In the genomic region with DNA sequence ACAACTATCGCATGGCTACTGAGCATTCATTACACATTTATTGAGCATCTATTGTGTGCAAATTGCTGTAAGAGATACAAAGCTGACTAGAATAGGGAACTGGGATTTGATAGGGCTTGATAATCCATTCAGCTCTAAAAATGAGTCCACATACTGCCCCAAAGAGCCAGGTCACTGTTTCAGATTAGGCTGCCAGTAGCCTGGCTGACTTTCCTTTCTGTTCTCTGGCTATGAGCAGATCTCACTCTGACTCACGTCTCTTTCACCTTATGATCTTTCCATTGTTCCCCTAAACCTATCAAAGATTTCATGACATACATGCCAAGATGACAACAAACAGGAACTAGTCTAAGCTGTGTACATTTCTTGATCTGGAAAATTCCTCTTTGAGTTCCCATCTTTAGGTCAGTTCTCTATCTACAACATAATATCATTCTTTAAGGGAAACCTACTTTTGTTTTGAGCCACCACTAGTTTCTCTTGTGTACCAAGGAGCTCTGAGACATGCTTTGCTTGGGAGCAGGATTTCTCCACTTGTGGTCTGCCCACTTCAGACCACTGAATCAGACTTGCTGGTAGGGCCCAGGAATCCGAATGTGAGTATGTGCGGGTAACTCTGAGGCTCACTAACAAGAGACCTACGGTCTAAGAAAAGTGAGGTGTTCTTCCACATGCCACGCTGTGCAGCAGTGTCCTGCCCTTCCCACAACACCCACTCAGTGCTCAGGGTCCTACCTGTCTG, we compare ENCODE assay signal across 11 cellular contexts. TPM values are rescaled to one million over a fixed set of nuclear protein-coding genes. Genes with fewer than 3 reads are reported as not detected.
DNase-seq lines count a peak whose midpoint lies in the region; ATAC-seq, FAIRE-seq and TF ChIP-seq lines count a peak whose summit lies in the region.
"Had no signal": no experiment of that assay in that cellular context is flagged by ENCODE, and none has a peak within 500 bp of the region (broad histone marks: within the 10 kb centered on the region; RNA-seq: fewer than 3 reads in every experiment).

No MANE protein-coding gene starts in this region.

- POLR2A ChIA-PET in A549 (lab: Yijun Ruan, JAX): no interaction called here

- TF ChIP-seq CTCF in A549 (IDR thresholded peaks at IDR 0.05) (no peak), Calu3 (IDR thresholded peaks at IDR 0.05; ENCODE audit: unreplicated experiment) (no peak)

- no peak for TF ChIP-seq RAD21 in A549 (conservative IDR thresholded peaks at IDR 0.05 in 1 of 2, IDR thresholded peaks at IDR 0.05 in 1 of 2)

- WGBS in A549 (ENCODE audit: missing lambda C conversion rate): 91% methylated on average over 6 of the region's 6 CpGs

- no peaks in the 10 kb centered on the region for H3K36me3 ChIP-seq in H7 (replicated peaks; ENCODE audit: control insufficient read depth, insufficient read depth, low read length)

- intact Hi-C loops in Calu3 (cut with micrococcal nuclease; ENCODE audit: unreplicated experiment): no loop called here

- H3K9me3 Mint-ChIP-seq in Calu3 (ENCODE audit: low read depth, unreplicated experiment): no peaks in the 10 kb centered on the region

- no peaks in the 10 kb centered on the region for H3K27me3 ChIP-seq in H7 (ENCODE audit: control insufficient read depth, insufficient read depth, low read length)

- H3K4me3 Mint-ChIP-seq in Calu3 (ENCODE audit: low read depth, unreplicated experiment): no peak overlapping the region

- no peak for TF ChIP-seq POLR2A in A549 (IDR thresholded peaks at IDR 0.05; ENCODE audit: low read length)

- H3K27ac Mint-ChIP-seq in Calu3 (ENCODE audit: unreplicated experiment): no peak overlapping the region

- peak; percentile 28 for FAIRE-seq in A549 (lab: Jason Lieb, UNC)
- FAIRE-seq: D721Med had no signal

- BruUV-seq in Calu3 (replicated peaks; lab: Mats Ljungman, UMichigan): no TSS peak

- H3K4me2 ChIP-seq in A549: no peak overlapping the region

- H3K4me3 ChIP-seq in A549 (no peak overlapping the region), H7 (ENCODE audit: insufficient read depth, low read depth, low read length) (no peak overlapping the region)
- H3K4me3 ChIP-seq: lower lobe of right lung had no signal

- ATAC-seq in A549: no peak
- ATAC-seq in GM18873 (IDR thresholded peaks at IDR 0.05; ENCODE audit: low FRiP score, unreplicated experiment): peak; percentile 38
- ATAC-seq: HCT116, lower lobe of right lung had no signal

- no peaks in the 10 kb centered on the region for H3K9me3 ChIP-seq in A549
- H3K9me3 ChIP-seq: lower lobe of right lung had no signal

- no peaks in the 10 kb centered on the region for H3K4me1 Mint-ChIP-seq in Calu3 (ENCODE audit: low read depth, unreplicated experiment)

- H3K4me1 ChIP-seq in A549: peaks cover 29% of the 10 kb centered on the region

- no peaks in the 10 kb centered on the region for H3K27me3 Mint-ChIP-seq in Calu3 (ENCODE audit: unreplicated experiment)

- H3K36me3 Mint-ChIP-seq in Calu3 (ENCODE audit: insufficient read depth, unreplicated experiment): peaks cover 23% of the 10 kb centered on the region

- DNase-seq in A549 (ENCODE audit: low read depth in 1 of 2, low spot score in 1 of 2) (no peak), HS-5 (ENCODE audit: low read depth) (peak; percentile 30), dermis blood vessel endothelial cell (peak; percentile 92), cerebellar nuclear complex (lab: John Stamatoyannopoulos, UW) (no peak), Calu3 (no peak), NCI-H1436 treated with DMSO at 0.1 percent for 48 hours (lab: John Stamatoyannopoulos, UW) (no peak), H7 (no peak)
- DNase-seq: lower lobe of right lung had no signal

- CTCF ChIA-PET in A549 (lab: Yijun Ruan, JAX) (interaction anchor here (0.9 to 8.3 kb wide), 9 partner anchors 9 to 213 kb away, joined by 3 to 118 read pairs (median 5); a partner anchor contains a TSS), Calu3 (lab: Charles Lee) (no interaction called here)

- TF ChIP-seq EP300 in A549 (IDR thresholded peaks at IDR 0.05): no peak

- H3K27ac ChIP-seq in A549: no peak overlapping the region
- H3K27ac ChIP-seq: lower lobe of right lung had no signal

TF ChIP-seq in A549, 52 proteins besides CTCF, POLR2A, EP300 and RAD21 (continues in another document):
- no peak for TF ChIP-seq FOSL2 (IDR thresholded peaks at IDR 0.05)
- no peak for TF ChIP-seq FOSL2 (CRISPR knock-in tag; IDR thresholded peaks at IDR 0.05)
- TF ChIP-seq, protein P1, sequence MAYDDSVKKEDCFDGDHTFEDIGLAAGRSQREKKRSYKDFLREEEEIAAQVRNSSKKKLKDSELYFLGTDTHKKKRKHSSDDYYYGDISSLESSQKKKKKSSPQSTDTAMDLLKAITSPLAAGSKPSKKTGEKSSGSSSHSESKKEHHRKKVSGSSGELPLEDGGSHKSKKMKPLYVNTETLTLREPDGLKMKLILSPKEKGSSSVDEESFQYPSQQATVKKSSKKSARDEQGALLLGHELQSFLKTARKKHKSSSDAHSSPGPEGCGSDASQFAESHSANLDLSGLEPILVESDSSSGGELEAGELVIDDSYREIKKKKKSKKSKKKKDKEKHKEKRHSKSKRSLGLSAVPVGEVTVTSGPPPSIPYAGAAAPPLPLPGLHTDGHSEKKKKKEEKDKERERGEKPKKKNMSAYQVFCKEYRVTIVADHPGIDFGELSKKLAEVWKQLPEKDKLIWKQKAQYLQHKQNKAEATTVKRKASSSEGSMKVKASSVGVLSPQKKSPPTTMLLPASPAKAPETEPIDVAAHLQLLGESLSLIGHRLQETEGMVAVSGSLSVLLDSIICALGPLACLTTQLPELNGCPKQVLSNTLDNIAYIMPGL (CRISPR knock-in tag; IDR thresholded peaks at IDR 0.05; ENCODE audit: borderline replicate concordance): no peak
- no peak for TF ChIP-seq RNF2 (IDR thresholded peaks at IDR 0.05; ENCODE audit: borderline replicate concordance, low read depth)
- TF ChIP-seq HEYL (CRISPR knock-in tag; IDR thresholded peaks at IDR 0.05): no peak
- no peak for TF ChIP-seq ZSCAN20 (CRISPR knock-in tag; IDR thresholded peaks at IDR 0.05)
- no peak for TF ChIP-seq EHF (CRISPR knock-in tag; IDR thresholded peaks at IDR 0.05)
- no peak for TF ChIP-seq POLR2AphosphoS2 (conservative IDR thresholded peaks at IDR 0.05; ENCODE audit: low read length)
- TF ChIP-seq ZC3H11A (IDR thresholded peaks at IDR 0.05): no peak
- TF ChIP-seq, protein P2, sequence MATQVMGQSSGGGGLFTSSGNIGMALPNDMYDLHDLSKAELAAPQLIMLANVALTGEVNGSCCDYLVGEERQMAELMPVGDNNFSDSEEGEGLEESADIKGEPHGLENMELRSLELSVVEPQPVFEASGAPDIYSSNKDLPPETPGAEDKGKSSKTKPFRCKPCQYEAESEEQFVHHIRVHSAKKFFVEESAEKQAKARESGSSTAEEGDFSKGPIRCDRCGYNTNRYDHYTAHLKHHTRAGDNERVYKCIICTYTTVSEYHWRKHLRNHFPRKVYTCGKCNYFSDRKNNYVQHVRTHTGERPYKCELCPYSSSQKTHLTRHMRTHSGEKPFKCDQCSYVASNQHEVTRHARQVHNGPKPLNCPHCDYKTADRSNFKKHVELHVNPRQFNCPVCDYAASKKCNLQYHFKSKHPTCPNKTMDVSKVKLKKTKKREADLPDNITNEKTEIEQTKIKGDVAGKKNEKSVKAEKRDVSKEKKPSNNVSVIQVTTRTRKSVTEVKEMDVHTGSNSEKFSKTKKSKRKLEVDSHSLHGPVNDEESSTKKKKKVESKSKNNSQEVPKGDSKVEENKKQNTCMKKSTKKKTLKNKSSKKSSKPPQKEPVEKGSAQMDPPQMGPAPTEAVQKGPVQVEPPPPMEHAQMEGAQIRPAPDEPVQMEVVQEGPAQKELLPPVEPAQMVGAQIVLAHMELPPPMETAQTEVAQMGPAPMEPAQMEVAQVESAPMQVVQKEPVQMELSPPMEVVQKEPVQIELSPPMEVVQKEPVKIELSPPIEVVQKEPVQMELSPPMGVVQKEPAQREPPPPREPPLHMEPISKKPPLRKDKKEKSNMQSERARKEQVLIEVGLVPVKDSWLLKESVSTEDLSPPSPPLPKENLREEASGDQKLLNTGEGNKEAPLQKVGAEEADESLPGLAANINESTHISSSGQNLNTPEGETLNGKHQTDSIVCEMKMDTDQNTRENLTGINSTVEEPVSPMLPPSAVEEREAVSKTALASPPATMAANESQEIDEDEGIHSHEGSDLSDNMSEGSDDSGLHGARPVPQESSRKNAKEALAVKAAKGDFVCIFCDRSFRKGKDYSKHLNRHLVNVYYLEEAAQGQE (IDR thresholded peaks at IDR 0.05): no peak
- TF ChIP-seq, protein P3, sequence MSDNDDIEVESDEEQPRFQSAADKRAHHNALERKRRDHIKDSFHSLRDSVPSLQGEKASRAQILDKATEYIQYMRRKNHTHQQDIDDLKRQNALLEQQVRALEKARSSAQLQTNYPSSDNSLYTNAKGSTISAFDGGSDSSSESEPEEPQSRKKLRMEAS (IDR thresholded peaks at IDR 0.05): no peak
- no peak for TF ChIP-seq CEBPB (IDR thresholded peaks at IDR 0.05)
- TF ChIP-seq, protein P4, sequence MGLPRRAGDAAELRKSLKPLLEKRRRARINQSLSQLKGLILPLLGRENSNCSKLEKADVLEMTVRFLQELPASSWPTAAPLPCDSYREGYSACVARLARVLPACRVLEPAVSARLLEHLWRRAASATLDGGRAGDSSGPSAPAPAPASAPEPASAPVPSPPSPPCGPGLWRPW (IDR thresholded peaks at IDR 0.05): no peak
- TF ChIP-seq ZNF302 (CRISPR knock-in tag; IDR thresholded peaks at IDR 0.05): no peak
- no peak for TF ChIP-seq GATA3 (IDR thresholded peaks at IDR 0.05; ENCODE audit: borderline replicate concordance)
- TF ChIP-seq JUNB (IDR thresholded peaks at IDR 0.05): no peak
- TF ChIP-seq CHD2 (IDR thresholded peaks at IDR 0.05; ENCODE audit: low read length, partially characterized antibody): no peak
- no peak for TF ChIP-seq NR3C1 (IDR thresholded peaks at IDR 0.05)
- TF ChIP-seq, protein P5, sequence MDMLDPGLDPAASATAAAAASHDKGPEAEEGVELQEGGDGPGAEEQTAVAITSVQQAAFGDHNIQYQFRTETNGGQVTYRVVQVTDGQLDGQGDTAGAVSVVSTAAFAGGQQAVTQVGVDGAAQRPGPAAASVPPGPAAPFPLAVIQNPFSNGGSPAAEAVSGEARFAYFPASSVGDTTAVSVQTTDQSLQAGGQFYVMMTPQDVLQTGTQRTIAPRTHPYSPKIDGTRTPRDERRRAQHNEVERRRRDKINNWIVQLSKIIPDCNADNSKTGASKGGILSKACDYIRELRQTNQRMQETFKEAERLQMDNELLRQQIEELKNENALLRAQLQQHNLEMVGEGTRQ (IDR thresholded peaks at IDR 0.05): no peak

RNA-seq across cellular contexts. Expression of a gene that starts 40.9 kb away (rescaled TPM):
- not detected in 2 replicates for polyA plus RNA-seq in A549 (2011; rRNA removed)
- polyA plus RNA-seq in A549 (2012; cell fraction: cytosol; rRNA removed): 0.04 and 0.10 TPM in 2 replicates
- 0.18 TPM in 1 of 2 replicates, not detected in the other for polyA plus RNA-seq in A549 (2012; cell fraction: nucleus; rRNA removed)
- not detected in 3 replicates for polyA plus RNA-seq in A549 (2017; fragmentation: RNase III; extraction: RNeasy Plus Mini Kit Qiagen cat#74134 plus additional on column Dnase treatment)
- not detected in 2 replicates for polyA minus RNA-seq in A549 (2011; rRNA and poly(A)+ RNA removed)
- 443 and 748 TPM in 2 replicates for total RNA-seq in dermis blood vessel endothelial cell
- total RNA-seq in Calu3 (2022): 3.6 and 4.4 TPM in 2 replicates
- total RNA-seq in H7 (2014; rRNA removed; shearing (Covaris generic)): 0.11 and 0.59 TPM in 2 replicates

Comparison
In these comparisons a context has a peak if more than half of its experiments do, and no peak if none do; other contexts are left out.
1. DNase-seq: peak in HS-5 (single experiment) and dermis blood vessel endothelial cell (single experiment); none in A549 (0 of 2), cerebellar nuclear complex (0 of 2), Calu3 (single experiment), NCI-H1436 treated with DMSO at 0.1 percent for 48 hours (single experiment) and H7 (single experiment).
2. RNA of a gene that starts 40.9 kb away (total RNA-seq): 443 to 748 TPM in dermis blood vessel endothelial cell; 3.6 to 4.4 TPM in Calu3 and 0.11 to 0.59 TPM in H7; every median in the first group is over 10 times any median in the second.